18 cellular contexts compared by ENCODE assay signal in genomic region chr1:38115682-38116187, GRCh38.
"Had no signal": no experiment of that assay in that cellular context is flagged by ENCODE, and none has a peak within 500 bp of the region (broad histone marks: within the 10 kb centered on the region; RNA-seq: fewer than 3 reads in every experiment).

No MANE protein-coding gene starts in this region.

- H3K36me3 ChIP-seq: cardiac muscle cell, gastroesophageal sphincter, heart left ventricle, neural progenitor cell, tibial artery had no signal

- H3K27me3 ChIP-seq: cardiac muscle cell, gastroesophageal sphincter, heart left ventricle, neural progenitor cell, tibial artery had no signal

- H3K9ac ChIP-seq: neural progenitor cell had no signal

- H3K4me2 ChIP-seq: neural progenitor cell had no signal

- DNase-seq: activated CD4-positive, alpha-beta T cell treated with anti-CD3 and anti-CD28 coated beads for 1 hour; activated naive CD4-positive, alpha-beta T cell treated with anti-CD3 and anti-CD28 coated beads for 36 hours; activated T-cell treated with anti-CD3 and anti-CD28 coated beads, Interleukin-2, amount 50 U/mL, for 4 hours; cortex of kidney; endodermal cell; heart left ventricle; left ventricle myocardium superior; psoas muscle; right cardiac atrium; stimulated activated CD4-positive, alpha-beta T cell treated with anti-CD3 and anti-CD28 coated beads, Interleukin-4, amount 100 ng/mL, for 24 hours; stimulated activated naive CD8-positive, alpha-beta T cell treated with anti-CD3 and anti-CD28 coated beads, Interleukin-15, amount 100 ng/mL, for 72 hours; T-helper 9 cell; tibial artery had no signal

- H3K27ac ChIP-seq: cardiac muscle cell, epithelial cell of prostate, gastroesophageal sphincter, heart left ventricle, neural progenitor cell, psoas muscle, tibial artery had no signal

- H3K9me3 ChIP-seq: gastroesophageal sphincter, psoas muscle, tibial artery had no signal

- H3K4me3 Mint-ChIP-seq: activated naive CD4-positive, alpha-beta T cell treated with anti-CD3 and anti-CD28 coated beads for 36 hours; activated T-cell treated with anti-CD3 and anti-CD28 coated beads, Interleukin-2, amount 50 U/mL, for 4 hours; endodermal cell; memory B cell; neural progenitor cell; stimulated activated naive CD8-positive, alpha-beta T cell treated with anti-CD3 and anti-CD28 coated beads, Interleukin-15, amount 100 ng/mL, for 72 hours had no signal

- H3K4me1 ChIP-seq: heart left ventricle, psoas muscle had no signal

- H3K27ac Mint-ChIP-seq: activated naive CD4-positive, alpha-beta T cell treated with anti-CD3 and anti-CD28 coated beads for 36 hours; endodermal cell; memory B cell; neural progenitor cell; stimulated activated naive CD8-positive, alpha-beta T cell treated with anti-CD3 and anti-CD28 coated beads, Interleukin-15, amount 100 ng/mL, for 72 hours had no signal

- H3K9me3 Mint-ChIP-seq: activated naive CD4-positive, alpha-beta T cell treated with anti-CD3 and anti-CD28 coated beads for 36 hours; activated T-cell treated with anti-CD3 and anti-CD28 coated beads, Interleukin-2, amount 50 U/mL, for 4 hours; endodermal cell; memory B cell; neural progenitor cell; stimulated activated naive CD8-positive, alpha-beta T cell treated with anti-CD3 and anti-CD28 coated beads, Interleukin-15, amount 100 ng/mL, for 72 hours had no signal

- H3K27me3 Mint-ChIP-seq: memory B cell had no signal

- H3K4me3 ChIP-seq: cardiac muscle cell, gastroesophageal sphincter, heart left ventricle, neural progenitor cell, psoas muscle, tibial artery had no signal

- H3K4me1 Mint-ChIP-seq: endodermal cell, memory B cell had no signal

- H2AFZ ChIP-seq: neural progenitor cell had no signal

- H3K36me3 Mint-ChIP-seq: memory B cell, neural progenitor cell had no signal
